25 cellular contexts compared by ENCODE assay signal in genomic region chr12:28993720-28994119, GRCh38.
"Had no signal": no experiment of that assay in that cellular context is flagged by ENCODE, and none has a peak within 500 bp of the region (broad histone marks: within the 10 kb centered on the region; RNA-seq: fewer than 3 reads in every experiment).

No MANE protein-coding gene starts in this region.

- DNase-seq: activated B cell treated with CpG ODN at 0.5 μM for 24 hours; activated CD4-positive, alpha-beta memory T cell treated with anti-CD3 and anti-CD28 coated beads for 36 hours; activated CD4-positive, alpha-beta T cell treated with anti-CD3 and anti-CD28 coated beads for 36 hours; activated effector memory CD4-positive, alpha-beta T cell treated with anti-CD3 and anti-CD28 coated beads, Interleukin-2, amount 50 U/mL, for 16 hours; activated naive CD4-positive, alpha-beta T cell treated with anti-CD3 and anti-CD28 coated beads, Interleukin-2, amount 10 ng/mL, durations not matched to agents 7 days and 5 days; activated naive CD8-positive, alpha-beta T cell treated with anti-CD3 and anti-CD28 coated beads, Interleukin-2, amount 50 U/mL, for 24 hours; activated T-cell treated with anti-CD3 and anti-CD28 coated beads, Interleukin-2, amount 50 U/mL, for 72 hours; anterior cingulate cortex; body of pancreas; erythroblast; foreskin keratinocyte; hippocampal formation; left colon; pancreas; right lobe of liver; stimulated activated CD4-positive, alpha-beta T cell treated with anti-CD3 and anti-CD28 coated beads, Interleukin-2, amount 100 ng/mL, for 48 hours; stimulated activated CD8-positive, alpha-beta memory T cell treated with anti-CD3 and anti-CD28 coated beads, Interleukin-4, amount 100 ng/mL, for 48 hours; stimulated activated naive CD8-positive, alpha-beta T cell treated with anti-CD3 and anti-CD28 coated beads, Interleukin-15, Interleukin-2, amounts not matched to agents 100 U/mL and 50 U/mL, for 24 hours; substantia nigra; T-helper 9 cell; thyroid gland; upper lobe of right lung had no signal

- H3K4me1 ChIP-seq: body of pancreas, foreskin keratinocyte, pancreas, thyroid gland, upper lobe of right lung had no signal

- H3K36me3 ChIP-seq: pancreas, right lobe of liver, thyroid gland, upper lobe of right lung had no signal

- H3K4me1 Mint-ChIP-seq: activated B cell treated with CpG ODN at 0.5 μM for 24 hours; activated CD4-positive, alpha-beta T cell treated with anti-CD3 and anti-CD28 coated beads for 36 hours; activated naive CD4-positive, alpha-beta T cell treated with anti-CD3 and anti-CD28 coated beads, Interleukin-2, amount 10 ng/mL, durations not matched to agents 7 days and 5 days had no signal

- H3K27ac ChIP-seq: body of pancreas, foreskin keratinocyte, pancreas, right lobe of liver, thyroid gland, upper lobe of right lung had no signal

- H3K27me3 Mint-ChIP-seq: activated B cell treated with CpG ODN at 0.5 μM for 24 hours, memory B cell had no signal

- H3K27me3 ChIP-seq: body of pancreas, foreskin keratinocyte, pancreas, right lobe of liver, thyroid gland, upper lobe of right lung had no signal

- H3K4me3 Mint-ChIP-seq: activated B cell treated with CpG ODN at 0.5 μM for 24 hours; activated CD4-positive, alpha-beta memory T cell treated with anti-CD3 and anti-CD28 coated beads for 36 hours; activated CD4-positive, alpha-beta T cell treated with anti-CD3 and anti-CD28 coated beads for 36 hours; activated naive CD4-positive, alpha-beta T cell treated with anti-CD3 and anti-CD28 coated beads, Interleukin-2, amount 10 ng/mL, durations not matched to agents 7 days and 5 days; activated naive CD8-positive, alpha-beta T cell treated with anti-CD3 and anti-CD28 coated beads, Interleukin-2, amount 50 U/mL, for 24 hours; activated T-cell treated with anti-CD3 and anti-CD28 coated beads, Interleukin-2, amount 50 U/mL, for 72 hours; memory B cell; nephron had no signal

- ATAC-seq: activated CD4-positive, alpha-beta T cell treated with anti-CD3 and anti-CD28 coated beads for 36 hours; activated naive CD8-positive, alpha-beta T cell treated with anti-CD3 and anti-CD28 coated beads, Interleukin-2, amount 50 U/mL, for 24 hours; activated T-cell treated with anti-CD3 and anti-CD28 coated beads, Interleukin-2, amount 50 U/mL, for 72 hours; body of pancreas; foreskin keratinocyte; left colon; pancreas; stimulated activated naive CD8-positive, alpha-beta T cell treated with anti-CD3 and anti-CD28 coated beads, Interleukin-15, Interleukin-2, amounts not matched to agents 100 U/mL and 50 U/mL, for 24 hours; upper lobe of right lung had no signal

- H3K9me3 ChIP-seq: body of pancreas, pancreas, right lobe of liver, thyroid gland, upper lobe of right lung had no signal

- H3K27ac Mint-ChIP-seq: activated B cell treated with CpG ODN at 0.5 μM for 24 hours; activated CD4-positive, alpha-beta memory T cell treated with anti-CD3 and anti-CD28 coated beads for 36 hours; activated CD4-positive, alpha-beta T cell treated with anti-CD3 and anti-CD28 coated beads for 36 hours; activated naive CD4-positive, alpha-beta T cell treated with anti-CD3 and anti-CD28 coated beads, Interleukin-2, amount 10 ng/mL, durations not matched to agents 7 days and 5 days; activated naive CD8-positive, alpha-beta T cell treated with anti-CD3 and anti-CD28 coated beads, Interleukin-2, amount 50 U/mL, for 24 hours; activated T-cell treated with anti-CD3 and anti-CD28 coated beads, Interleukin-2, amount 50 U/mL, for 72 hours; memory B cell; nephron had no signal

- H3K36me3 Mint-ChIP-seq: activated CD4-positive, alpha-beta memory T cell treated with anti-CD3 and anti-CD28 coated beads for 36 hours; activated naive CD4-positive, alpha-beta T cell treated with anti-CD3 and anti-CD28 coated beads, Interleukin-2, amount 10 ng/mL, durations not matched to agents 7 days and 5 days; memory B cell had no signal

- H3K9me3 Mint-ChIP-seq: activated B cell treated with CpG ODN at 0.5 μM for 24 hours; activated CD4-positive, alpha-beta memory T cell treated with anti-CD3 and anti-CD28 coated beads for 36 hours; activated naive CD4-positive, alpha-beta T cell treated with anti-CD3 and anti-CD28 coated beads, Interleukin-2, amount 10 ng/mL, durations not matched to agents 7 days and 5 days; activated naive CD8-positive, alpha-beta T cell treated with anti-CD3 and anti-CD28 coated beads, Interleukin-2, amount 50 U/mL, for 24 hours; activated T-cell treated with anti-CD3 and anti-CD28 coated beads, Interleukin-2, amount 50 U/mL, for 72 hours; memory B cell; nephron had no signal

- H3K4me3 ChIP-seq: body of pancreas, pancreas, right lobe of liver, smooth muscle cell, thyroid gland, upper lobe of right lung had no signal

- H3K4me2 ChIP-seq: smooth muscle cell had no signal
